Comparison of ENCODE assay signal across 29 cellular contexts in genomic region chr9:31612336-31613030, GRCh38.
DNase-seq lines count a peak whose midpoint lies in the region; ATAC-seq and TF ChIP-seq lines count a peak whose summit lies in the region.
"Had no signal": no experiment of that assay in that cellular context is flagged by ENCODE, and none has a peak within 500 bp of the region (broad histone marks: within the 10 kb centered on the region; RNA-seq: fewer than 3 reads in every experiment).

No MANE protein-coding gene starts in this region.

- no peaks in the 10 kb centered on the region for H3K9me3 ChIP-seq in skeletal muscle satellite cell (replicated peaks; ENCODE audit: low read length)
- H3K9me3 ChIP-seq: Caco-2, HAP-1, psoas muscle, SJSA1 had no signal

- peak overlapping the region; percentile 13 for H3K9ac ChIP-seq in skeletal muscle satellite cell (ENCODE audit: low read depth, low read length)

- H3K27ac ChIP-seq in foreskin keratinocyte: no peak overlapping the region
- H3K27ac ChIP-seq in coronary artery: no peak overlapping the region
- H3K27ac ChIP-seq: C4-2B, psoas muscle, SJSA1 had no signal

- no peaks in the 10 kb centered on the region for H3K36me3 ChIP-seq in skeletal muscle satellite cell (ENCODE audit: insufficient read depth, low read length)
- H3K36me3 ChIP-seq: HAP-1, SJSA1 had no signal

- H3K4me1 ChIP-seq in foreskin keratinocyte (peaks cover 23% of the 10 kb centered on the region), skeletal muscle satellite cell (ENCODE audit: control insufficient read depth, insufficient read depth, low read length) (peaks cover 35% of the 10 kb centered on the region)
- H3K4me1 ChIP-seq: Caco-2, HAP-1, psoas muscle, SJSA1 had no signal

- no peak overlapping the region for H3K4me3 ChIP-seq in cardiac fibroblast (replicated peaks in 1 of 2; ENCODE audit: low read depth in 2 of 2, low read length in 2 of 2)
- no peak overlapping the region for H3K4me3 ChIP-seq in skeletal muscle satellite cell (ENCODE audit: low read length)
- H3K4me3 ChIP-seq in coronary artery: no peak overlapping the region
- H3K4me3 ChIP-seq: HAP-1, psoas muscle, SJSA1 had no signal

- peak; percentile 29 for DNase-seq in M059J (ENCODE audit: low read depth)
- DNase-seq in cardiac fibroblast (ENCODE audit: low read depth in 2 of 2): peak; percentile 6 to 51
- DNase-seq in foreskin keratinocyte: peak in 1 of 2 donors; percentile 37
- no peak for DNase-seq in coronary artery (ENCODE audit: low spot score)
- DNase-seq: activated B cell treated with CpG ODN at 0.5 μM for 24 hours; activated CD4-positive, alpha-beta T cell treated with anti-CD3 and anti-CD28 coated beads, Interleukin-2, amount 50 U/mL, for 1 hour; activated effector memory CD4-positive, alpha-beta T cell treated with anti-CD3 and anti-CD28 coated beads, Interleukin-2, amount 50 U/mL, for 16 hours; activated T-cell treated with anti-CD3 and anti-CD28 coated beads, Interleukin-2, amount 50 U/mL, for 1 hour; aorta; Caco-2; central memory CD4-positive, alpha-beta T cell; DMS53; glutamatergic neuron; Karpas-422; MV-4-11; natural killer cell; NCI-H1436 treated with DMSO at 0.1 percent for 48 hours; NCI-H2107; occipital lobe; psoas muscle; substantia nigra; trophoblast cell had no signal

- H3K4me2 ChIP-seq in skeletal muscle satellite cell (ENCODE audit: low read length): no peak overlapping the region

- ATAC-seq in foreskin keratinocyte (peak; percentile 60), GM21447 (IDR thresholded peaks at IDR 0.05; ENCODE audit: unreplicated experiment) (no peak), GM18870 (IDR thresholded peaks at IDR 0.05; ENCODE audit: unreplicated experiment) (no peak)
- ATAC-seq: natural killer cell; psoas muscle; stimulated activated memory B cell treated with anti-CD40 and anti-IgM and Interleukin-4, amounts not matched to agents 10 μg/mL and 1 μg/mL and 100 μg/mL, for 72 hours had no signal

- no peak for TF ChIP-seq CTCF in cardiac fibroblast (IDR thresholded peaks at IDR 0.05; ENCODE audit: low read depth, low read length)
- no peak for TF ChIP-seq CTCF in foreskin keratinocyte (conservative IDR thresholded peaks at IDR 0.05)
- TF ChIP-seq CTCF in coronary artery (IDR thresholded peaks at IDR 0.05): no peak

- H3K27me3 ChIP-seq in foreskin keratinocyte (no peaks in the 10 kb centered on the region), skeletal muscle satellite cell (ENCODE audit: control insufficient read depth, insufficient read depth, low read length) (no peaks in the 10 kb centered on the region)
- H3K27me3 ChIP-seq: SJSA1 had no signal
